Comparison of ENCODE assay signal across 21 cellular contexts in the genomic region with DNA sequence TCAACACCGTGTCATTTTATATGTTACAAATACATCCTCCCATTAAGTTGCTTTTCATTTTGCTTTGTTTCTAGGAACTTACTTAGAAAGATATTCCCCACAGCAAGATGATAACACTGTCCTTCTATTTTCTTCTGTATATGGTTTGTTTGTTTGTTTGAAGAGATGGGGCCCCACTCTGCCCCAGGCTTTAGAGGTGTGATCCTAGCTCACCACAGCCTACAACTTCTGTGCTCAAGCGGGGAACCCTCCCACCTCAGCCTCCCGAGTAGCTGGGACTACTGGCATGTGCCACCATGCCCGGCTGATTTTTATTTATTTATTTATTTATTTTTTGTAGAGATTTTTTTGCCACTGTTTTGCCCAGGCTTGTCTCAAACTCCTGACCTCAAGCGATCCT.
"Had no signal": no experiment of that assay in that cellular context is flagged by ENCODE, and none has a peak within 500 bp of the region (broad histone marks: within the 10 kb centered on the region; RNA-seq: fewer than 3 reads in every experiment).

No MANE protein-coding gene starts in this region.

- H3K27me3 ChIP-seq: esophagus squamous epithelium, left lung, neural progenitor cell, right atrium auricular region, sigmoid colon, spleen, suprapubic skin, vagina had no signal

- DNase-seq: dermis blood vessel endothelial cell; effector memory CD8-positive, alpha-beta T cell; erythroblast; esophagus squamous epithelium; kidney; left lung; mesenchymal stem cell; sigmoid colon; spleen; stimulated activated CD4-positive, alpha-beta T cell treated with anti-CD3 and anti-CD28 coated beads, Interleukin-4, amount 100 ng/mL, for 4 hours; stimulated activated naive B cell treated with anti-CD40 and anti-IgM and Interleukin-4, amounts not matched to agents 10 μg/mL and 1 μg/mL and 100 μg/mL, for 72 hours; trophoblast cell had no signal

- H3K4me2 ChIP-seq: neural progenitor cell had no signal

- H3K4me3 ChIP-seq: coronary artery, esophagus squamous epithelium, left lung, mucosa of descending colon, neural progenitor cell, prostate gland, right atrium auricular region, sigmoid colon, spleen, suprapubic skin, vagina had no signal

- H3K9me3 ChIP-seq: prostate gland, sigmoid colon, suprapubic skin, vagina had no signal

- H3K4me1 ChIP-seq: esophagus squamous epithelium, left lung, neural progenitor cell, prostate gland, right atrium auricular region, sigmoid colon, spleen, suprapubic skin, vagina had no signal

- FAIRE-seq: endometrium, frontal cortex, kidney had no signal

- H2AFZ ChIP-seq: neural progenitor cell had no signal

- H3K9ac ChIP-seq: neural progenitor cell had no signal

- H3K36me3 ChIP-seq: neural progenitor cell, prostate gland, suprapubic skin, vagina had no signal

- ATAC-seq: effector memory CD8-positive, alpha-beta T cell; left lung; stimulated activated naive B cell treated with anti-CD40 and anti-IgM and Interleukin-4, amounts not matched to agents 10 μg/mL and 1 μg/mL and 100 μg/mL, for 72 hours had no signal

- H3K27ac ChIP-seq: coronary artery, esophagus squamous epithelium, left lung, neural progenitor cell, prostate gland, right atrium auricular region, sigmoid colon, spleen, suprapubic skin, vagina had no signal
